In genomic region chr21:38081663-38082062, GRCh38 we compare ENCODE assay signal across 30 cellular contexts.
"Had no signal": no experiment of that assay in that cellular context is flagged by ENCODE, and none has a peak within 500 bp of the region (broad histone marks: within the 10 kb centered on the region; RNA-seq: fewer than 3 reads in every experiment).

No MANE protein-coding gene starts in this region.

- H3K27me3 ChIP-seq: adrenal gland, body of pancreas, dorsolateral prefrontal cortex, gastrocnemius medialis, testis, transverse colon had no signal

- H3K9me3 ChIP-seq: adrenal gland, body of pancreas, gastrocnemius medialis, lower lobe of right lung, mucosa of descending colon, testis, transverse colon had no signal

- H3K4me1 ChIP-seq: adrenal gland, body of pancreas, gastrocnemius medialis, lower lobe of right lung, testis, transverse colon had no signal

- H3K36me3 ChIP-seq: adrenal gland, gastrocnemius medialis, lower lobe of right lung, transverse colon had no signal

- ATAC-seq: activated CD4-positive, alpha-beta T cell treated with anti-CD3 and anti-CD28 coated beads for 36 hours; body of pancreas; gastrocnemius medialis; left colon; lower lobe of right lung; mucosa of descending colon; natural killer cell treated with Interleukin-12 subunit alpha and Interleukin-12 subunit beta and Interleukin-15 and Interleukin-18, amount 100 ng/mL, for 72 hours; sciatic nerve; stimulated activated naive CD8-positive, alpha-beta T cell treated with anti-CD3 and anti-CD28 coated beads, Interleukin-15, Interleukin-2, amounts not matched to agents 100 U/mL and 50 U/mL, for 24 hours had no signal

- H3K4me3 ChIP-seq: adrenal gland, body of pancreas, coronary artery, dorsolateral prefrontal cortex, gastrocnemius medialis, lower lobe of right lung, mucosa of descending colon, skin epidermis, testis, transverse colon had no signal

- DNase-seq: activated CD4-positive, alpha-beta T cell treated with anti-CD3 and anti-CD28 coated beads for 36 hours; activated CD4-positive, alpha-beta T cell treated with anti-CD3 and anti-CD28 coated beads, Interleukin-2, amount 50 U/mL, for 48 hours; activated CD4-positive, CD25-positive, alpha-beta regulatory T cell; activated CD8-positive, alpha-beta memory T cell treated with anti-CD3 and anti-CD28 coated beads, Interleukin-2, amount 50 U/mL, for 4 hours; activated effector memory CD4-positive, alpha-beta T cell treated with anti-CD3 and anti-CD28 coated beads, Interleukin-2, amount 50 U/mL, for 16 hours; activated naive CD4-positive, alpha-beta T cell treated with anti-CD3 and anti-CD28 coated beads for 36 hours; activated naive CD8-positive, alpha-beta T cell treated with anti-CD3 and anti-CD28 coated beads for 36 hours; activated T-cell treated with anti-CD3 and anti-CD28 coated beads, Interleukin-2, amount 50 U/mL, for 1 hour; adrenal gland; aorta; body of pancreas; cerebellar nuclear complex; dorsolateral prefrontal cortex; effector memory CD4-positive, alpha-beta T cell; gastrocnemius medialis; glutamatergic neuron; hippocampal formation; left colon; lower lobe of right lung; mucosa of descending colon; posterior cingulate gyrus; stimulated activated CD4-positive, alpha-beta T cell treated with anti-CD3 and anti-CD28 coated beads, Interleukin-12 subunit alpha, Interleukin-12 subunit beta, amount 100 ng/mL, for 4 hours; stimulated activated CD4-positive, alpha-beta T cell treated with anti-CD3 and anti-CD28 coated beads, Interleukin-4, amount 100 ng/mL, for 1 hour; stimulated activated naive CD8-positive, alpha-beta T cell treated with anti-CD3 and anti-CD28 coated beads, Interleukin-15, Interleukin-2, amounts not matched to agents 100 U/mL and 50 U/mL, for 24 hours; testis; transverse colon had no signal

- H3K27ac ChIP-seq: adrenal gland, body of pancreas, coronary artery, dorsolateral prefrontal cortex, gastrocnemius medialis, lower lobe of right lung, skin epidermis, testis, transverse colon had no signal
